ENCODE assay signal across 22 cellular contexts in the genomic region with DNA sequence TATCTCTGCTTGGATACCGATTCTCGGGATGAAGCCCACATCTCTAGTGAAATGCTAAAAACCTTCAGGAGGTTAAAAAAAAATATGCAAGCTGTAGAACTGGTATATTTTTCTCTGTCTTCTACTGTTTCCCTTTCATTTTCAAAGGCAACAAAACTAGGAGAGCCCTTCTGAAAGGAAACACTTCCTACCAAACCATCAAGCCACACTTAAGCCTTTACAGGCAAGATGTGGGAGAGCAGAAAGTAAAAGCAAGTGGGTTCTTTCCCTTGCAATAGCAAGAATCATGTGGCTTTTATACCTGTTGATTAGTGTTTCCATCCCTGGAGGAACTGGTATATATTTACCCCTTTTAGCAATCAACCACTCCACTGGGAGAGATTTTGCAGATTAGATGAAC.
A peak's percentile ranks its signal among the peaks of the same experiment; 100 is the strongest.
DNase-seq lines count a peak whose midpoint lies in the region; ATAC-seq and TF ChIP-seq lines count a peak whose summit lies in the region.
"Had no signal": no experiment of that assay in that cellular context is flagged by ENCODE, and none has a peak within 500 bp of the region (broad histone marks: within the 10 kb centered on the region; RNA-seq: fewer than 3 reads in every experiment).

No MANE protein-coding gene starts in this region.

- H3K27me3 Mint-ChIP-seq in neural progenitor cell (ENCODE audit: insufficient read depth, low read depth): peaks cover 9% of the 10 kb centered on the region

- H3K9me3 ChIP-seq in neural progenitor cell (ENCODE audit: low read depth): no peaks in the 10 kb centered on the region
- H3K9me3 ChIP-seq: SK-N-SH had no signal

- no peaks in the 10 kb centered on the region for H3K27me3 ChIP-seq in neural progenitor cell

- H3K4me3 ChIP-seq in neural progenitor cell: no peak overlapping the region

- H3K27ac Mint-ChIP-seq in activated naive CD4-positive, alpha-beta T cell treated with anti-CD3 and anti-CD28 coated beads, Interleukin-2, amount 50 U/mL, for 72 hours: no peak overlapping the region
- H3K27ac Mint-ChIP-seq in neural progenitor cell: no peak overlapping the region

- H3K4me2 ChIP-seq in neural progenitor cell: no peak overlapping the region
- H3K4me2 ChIP-seq: KMS-11, SK-N-SH had no signal

- no peaks in the 10 kb centered on the region for H3F3A ChIP-seq in neural progenitor cell (ENCODE audit: low read depth)

- H3K4me1 Mint-ChIP-seq in neural progenitor cell: no peaks in the 10 kb centered on the region

- H3K27ac ChIP-seq in caudate nucleus (ENCODE audit: low read depth, low read length): no peak overlapping the region
- H3K27ac ChIP-seq in neural progenitor cell: no peak overlapping the region
- H3K27ac ChIP-seq: KMS-11 had no signal

- no peak overlapping the region for H2AFZ ChIP-seq in neural progenitor cell (replicated peaks)

- H3K4me1 ChIP-seq in neural progenitor cell: no peaks in the 10 kb centered on the region

- DNase-seq in activated naive CD4-positive, alpha-beta T cell treated with anti-CD3 and anti-CD28 coated beads, Interleukin-2, amount 50 U/mL, for 72 hours (ENCODE audit: low spot score in 2 of 2): no peak
- DNase-seq in activated naive CD4-positive, alpha-beta T cell treated with Interleukin-2 at 50 U/mL for 16 hours: no peak
- DNase-seq in stimulated activated naive CD8-positive, alpha-beta T cell treated with anti-CD3 and anti-CD28 coated beads, Interleukin-15, Interleukin-2, amounts not matched to agents 100 U/mL and 50 U/mL, for 24 hours: no peak
- DNase-seq in caudate nucleus (lab: John Stamatoyannopoulos, UW): no peak
- no peak for DNase-seq in neural progenitor cell (ENCODE audit: low spot score)
- DNase-seq in dedifferentiated amniotic fluid mesenchymal stem cell (ENCODE audit: extremely low spot score): no peak
- DNase-seq: ACHN; C1 segment of cervical spinal cord; CD8-positive, alpha-beta memory T cell; DMS53; EL; NCI-H1417; NCI-H187; NCI-H2227 treated with DMSO at 0.1 percent for 48 hours; NCI-H510A treated with DMSO at 0.1 percent for 48 hours; PC-3; RPMI8226; SHP77 treated with DMSO at 0.1 percent for 48 hours; SK-N-SH had no signal

- no peaks in the 10 kb centered on the region for H3K36me3 ChIP-seq in neural progenitor cell

- peak; percentile 10 to 46 for ATAC-seq in activated naive CD4-positive, alpha-beta T cell treated with anti-CD3 and anti-CD28 coated beads, Interleukin-2, amount 50 U/mL, for 72 hours
- ATAC-seq in GM19395 (IDR thresholded peaks at IDR 0.05; ENCODE audit: unreplicated experiment): peak; percentile 43
- ATAC-seq in HG03354 (IDR thresholded peaks at IDR 0.05; ENCODE audit: poor library complexity, severe bottlenecking, unreplicated experiment): peak; percentile 35
- peak; percentile 19 for ATAC-seq in stimulated activated naive CD8-positive, alpha-beta T cell treated with anti-CD3 and anti-CD28 coated beads, Interleukin-15, Interleukin-2, amounts not matched to agents 100 U/mL and 50 U/mL, for 24 hours
- ATAC-seq: PC-3 had no signal

- no peak overlapping the region for H3K4me3 Mint-ChIP-seq in neural progenitor cell
- H3K4me3 Mint-ChIP-seq: CD8-positive, alpha-beta memory T cell had no signal

- H3K9me3 Mint-ChIP-seq in activated naive CD4-positive, alpha-beta T cell treated with anti-CD3 and anti-CD28 coated beads, Interleukin-2, amount 50 U/mL, for 72 hours: no peaks in the 10 kb centered on the region
- H3K9me3 Mint-ChIP-seq in neural progenitor cell: no peaks in the 10 kb centered on the region

- no peak for TF ChIP-seq CTCF in neural progenitor cell (IDR thresholded peaks at IDR 0.05)

- no peak overlapping the region for H3K9ac ChIP-seq in neural progenitor cell
- H3K9ac ChIP-seq: KMS-11, SK-N-SH had no signal

- no peaks in the 10 kb centered on the region for H4K20me1 ChIP-seq in neural progenitor cell (ENCODE audit: low read depth)

- H3K36me3 Mint-ChIP-seq in activated naive CD4-positive, alpha-beta T cell treated with anti-CD3 and anti-CD28 coated beads, Interleukin-2, amount 50 U/mL, for 72 hours: no peaks in the 10 kb centered on the region
- H3K36me3 Mint-ChIP-seq in neural progenitor cell: no peaks in the 10 kb centered on the region

- no peaks in the 10 kb centered on the region for H3K79me2 ChIP-seq in neural progenitor cell (ENCODE audit: low read depth)
